Comparison of ENCODE assay signal across 20 cellular contexts in the genomic region with DNA sequence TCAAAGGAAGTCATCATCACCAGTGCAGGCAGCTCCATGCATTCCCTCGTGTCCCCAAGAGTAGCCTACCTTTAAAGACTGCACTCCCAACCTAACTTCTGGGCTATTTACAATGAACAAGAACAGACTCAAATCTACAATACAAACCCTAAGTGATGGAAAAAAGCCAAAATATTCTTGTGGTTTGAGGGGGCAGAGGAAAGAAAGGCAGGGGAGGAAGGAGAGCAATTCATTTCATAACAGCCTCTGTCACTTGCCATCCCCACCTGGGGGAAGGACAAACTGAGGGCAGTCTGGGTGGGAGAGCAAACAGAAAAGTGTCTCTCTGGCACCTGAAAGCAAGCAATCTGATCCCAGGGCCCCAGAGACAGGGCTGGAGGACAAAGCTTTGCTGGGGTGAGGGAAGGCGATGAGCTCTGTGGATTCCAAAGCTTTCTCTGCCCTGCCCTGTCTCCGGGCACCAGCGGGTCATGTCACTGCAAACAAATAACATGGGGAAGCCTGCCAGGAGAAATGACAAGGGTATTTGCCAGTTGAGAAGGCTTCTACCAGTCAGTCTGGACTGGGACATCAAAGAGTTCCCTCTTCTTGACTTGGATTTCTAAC.
DNase-seq lines count a peak whose midpoint lies in the region; ATAC-seq, FAIRE-seq and TF ChIP-seq lines count a peak whose summit lies in the region.
"Had no signal": no experiment of that assay in that cellular context is flagged by ENCODE, and none has a peak within 500 bp of the region (broad histone marks: within the 10 kb centered on the region; RNA-seq: fewer than 3 reads in every experiment).

No MANE protein-coding gene starts in this region.

- no peaks in the 10 kb centered on the region for H3K79me2 ChIP-seq in astrocyte (ENCODE audit: insufficient read depth, low read length)

- H3K36me3 ChIP-seq in astrocyte (ENCODE audit: insufficient read depth, low read length): no peaks in the 10 kb centered on the region
- H3K36me3 ChIP-seq: BE2C, stomach had no signal

- DNase-seq in AML-193 (lab: John Stamatoyannopoulos, UW) (peak; percentile 46), LNCaP clone FGC (ENCODE audit: low read depth) (peak; percentile 41), astrocyte (ENCODE audit: low read depth) (peak; percentile 66), myocyte (ENCODE audit: low read depth) (peak; percentile 83), 8988T (no peak), GM19239 (ENCODE audit: insufficient read length, low spot score) (no peak)
- DNase-seq: activated gamma-delta T cell, BE2C, DMS153, erythroblast, islet precursor cell, midbrain, MM.1S, NCI-H2081, RPMI8226, stomach, T-helper 2 cell had no signal

- H3K4me1 ChIP-seq in astrocyte (ENCODE audit: insufficient read depth, low read length): peaks cover 21% of the 10 kb centered on the region
- H3K4me1 ChIP-seq: BE2C had no signal

- ATAC-seq in GM18502 (IDR thresholded peaks at IDR 0.05; ENCODE audit: poor library complexity, unreplicated experiment) (no peak), GM18867 (IDR thresholded peaks at IDR 0.05; ENCODE audit: unreplicated experiment) (no peak)
- ATAC-seq: activated CD4-positive, CD25-positive, alpha-beta regulatory T cell treated with anti-CD3 and anti-CD28 coated beads, Interleukin-2, amount 50 U/mL, for 24 hours had no signal

- no peaks in the 10 kb centered on the region for H3K27me3 ChIP-seq in astrocyte (ENCODE audit: insufficient read depth, low read length)
- H3K27me3 ChIP-seq: BE2C, stomach had no signal

- no peaks in the 10 kb centered on the region for H3K27me3 Mint-ChIP-seq in astrocyte (ENCODE audit: low read depth, unreplicated experiment)

- H3K4me1 Mint-ChIP-seq in astrocyte (ENCODE audit: low read depth, unreplicated experiment): peaks cover 11% of the 10 kb centered on the region

- H3K36me3 Mint-ChIP-seq in astrocyte (ENCODE audit: low read depth, unreplicated experiment): peaks cover 4% of the 10 kb centered on the region

- H3K4me2 ChIP-seq in astrocyte (ENCODE audit: low read length): peak overlapping the region; percentile 47

- H3K9me3 ChIP-seq in astrocyte (ENCODE audit: insufficient read depth, low read depth, low read length): no peaks in the 10 kb centered on the region

- TF ChIP-seq CTCF in LNCaP clone FGC (IDR thresholded peaks at IDR 0.05; ENCODE audit: control insufficient read depth, extremely low read depth, insufficient read depth): no peak
- no peak for TF ChIP-seq CTCF in astrocyte (IDR thresholded peaks at IDR 0.05; ENCODE audit: insufficient read depth, low read depth, low read length)

- H3K4me3 ChIP-seq in LNCaP clone FGC (ENCODE audit: low read depth, low read length) (no peak overlapping the region), astrocyte (ENCODE audit: insufficient read depth, low read depth, low read length) (no peak overlapping the region)
- H3K4me3 ChIP-seq: stomach had no signal

- H3K9me3 Mint-ChIP-seq in astrocyte (ENCODE audit: unreplicated experiment): peaks cover 16% of the 10 kb centered on the region

- FAIRE-seq in astrocyte (lab: Jason Lieb, UNC) (no peak), GM19239 (lab: Jason Lieb, UNC) (no peak)

- no peak overlapping the region for H3K9ac ChIP-seq in astrocyte (ENCODE audit: low read length)

- no peak overlapping the region for H3K27ac Mint-ChIP-seq in astrocyte (ENCODE audit: unreplicated experiment)

- H3K4me3 Mint-ChIP-seq in astrocyte (ENCODE audit: unreplicated experiment): no peak overlapping the region

- H2AFZ ChIP-seq in astrocyte (ENCODE audit: low read depth, low read length): peak overlapping the region; percentile 48

- H4K20me1 ChIP-seq in astrocyte (ENCODE audit: insufficient read depth, low read length): no peaks in the 10 kb centered on the region

- H3K27ac ChIP-seq in astrocyte (ENCODE audit: low read depth, low read length): no peak overlapping the region
- H3K27ac ChIP-seq: stomach had no signal

Comparison
In these comparisons a context has a peak if more than half of its experiments do, and no peak if none do; other contexts are left out.
1. DNase-seq: peak in AML-193 (2 of 2), LNCaP clone FGC (single experiment), astrocyte (single experiment) and myocyte (single experiment); none in 8988T (single experiment) and GM19239 (single experiment).